Comparison of ENCODE assay signal across 1 cellular context in genomic region chr20:50044353-50044960, GRCh38.
A peak's percentile ranks its signal among the peaks of the same experiment; 100 is the strongest.
TF ChIP-seq lines count a peak whose summit lies in the region.

No MANE protein-coding gene starts in this region.

TF ChIP-seq in HepG2, 621 proteins besides CTCF, POLR2A, EP300 and RAD21 (continued from another document and continues in another):
- TF ChIP-seq FOXO4 (CRISPR knock-in tag; conservative IDR thresholded peaks at IDR 0.05) (no peak), ZNF503 (CRISPR knock-in tag; IDR thresholded peaks at IDR 0.05) (no peak), SPEN (CRISPR knock-in tag; IDR thresholded peaks at IDR 0.05; ENCODE audit: low read depth) (no peak), ZNF431 (CRISPR knock-in tag; IDR thresholded peaks at IDR 0.05; ENCODE audit: borderline replicate concordance, low read depth) (no peak), ZNF841 (CRISPR knock-in tag; IDR thresholded peaks at IDR 0.05; ENCODE audit: borderline replicate concordance) (no peak), ELK4 (CRISPR knock-in tag; IDR thresholded peaks at IDR 0.05; ENCODE audit: borderline replicate concordance) (no peak), NCOA1 (CRISPR knock-in tag; IDR thresholded peaks at IDR 0.05) (no peak), JUN (CRISPR knock-in tag; IDR thresholded peaks at IDR 0.05) (no peak), MTF2 (CRISPR knock-in tag; IDR thresholded peaks at IDR 0.05; ENCODE audit: borderline replicate concordance) (no peak), ZNF292 (CRISPR knock-in tag; IDR thresholded peaks at IDR 0.05; ENCODE audit: borderline replicate concordance, low read depth) (no peak), IRF2 (CRISPR knock-in tag; IDR thresholded peaks at IDR 0.05) (no peak), ZNF878 (CRISPR knock-in tag; IDR thresholded peaks at IDR 0.05) (no peak), ZFP1 (CRISPR knock-in tag; IDR thresholded peaks at IDR 0.05) (no peak), YY1 (IDR thresholded peaks at IDR 0.05; ENCODE audit: insufficient read depth, insufficient replicate concordance, low read depth, low read length) (no peak), HNRNPLL (IDR thresholded peaks at IDR 0.05; ENCODE audit: low read depth, low read length, poor library complexity, severe bottlenecking) (no peak), ZNF781 (CRISPR knock-in tag; IDR thresholded peaks at IDR 0.05; ENCODE audit: borderline replicate concordance, not compliant biosample characterization) (peak; percentile 37), KMT2B (CRISPR knock-in tag; IDR thresholded peaks at IDR 0.05) (no peak), ATAD3A (CRISPR knock-in tag; IDR thresholded peaks at IDR 0.05) (no peak), HMG20A (CRISPR knock-in tag; IDR thresholded peaks at IDR 0.05; ENCODE audit: borderline replicate concordance) (no peak), SRF (IDR thresholded peaks at IDR 0.05; ENCODE audit: low read depth, low read length) (no peak), ZNF275 (CRISPR knock-in tag; IDR thresholded peaks at IDR 0.05; ENCODE audit: borderline replicate concordance) (no peak), SIN3B (IDR thresholded peaks at IDR 0.05; ENCODE audit: low read length) (no peak), ZNF280B (CRISPR knock-in tag; IDR thresholded peaks at IDR 0.05; ENCODE audit: borderline replicate concordance) (no peak), ZNF547 (CRISPR knock-in tag; IDR thresholded peaks at IDR 0.05) (no peak), ZNF574 (CRISPR knock-in tag; IDR thresholded peaks at IDR 0.05) (no peak), KMT2A (CRISPR knock-in tag; IDR thresholded peaks at IDR 0.05) (0 out of 2 replicates have a peak, but pooled peaks have one; percentile 34), TGIF2 (CRISPR knock-in tag; IDR thresholded peaks at IDR 0.05) (no peak), ZMYM4 (CRISPR knock-in tag; IDR thresholded peaks at IDR 0.05) (no peak), ADNP (CRISPR knock-in tag; IDR thresholded peaks at IDR 0.05) (no peak), MAZ (IDR thresholded peaks at IDR 0.05; ENCODE audit: borderline replicate concordance, low read depth, low read length) (no peak), MAZ (CRISPR knock-in tag; IDR thresholded peaks at IDR 0.05; ENCODE audit: low read depth) (no peak), ZNF260 (CRISPR knock-in tag; IDR thresholded peaks at IDR 0.05; ENCODE audit: borderline replicate concordance, low read depth) (no peak), HOXD1 (CRISPR knock-in tag; IDR thresholded peaks at IDR 0.05) (peak; percentile 56; the same call in 1 of the 2 replicates), ZFP82 (CRISPR knock-in tag; IDR thresholded peaks at IDR 0.05; ENCODE audit: borderline replicate concordance) (no peak), RFX5 (IDR thresholded peaks at IDR 0.05; ENCODE audit: low read depth, low read length) (no peak), ZNF558 (CRISPR knock-in tag; IDR thresholded peaks at IDR 0.05; ENCODE audit: borderline replicate concordance) (no peak), ZBTB14 (CRISPR knock-in tag; IDR thresholded peaks at IDR 0.05) (no peak), MZF1 (CRISPR knock-in tag; IDR thresholded peaks at IDR 0.05; ENCODE audit: borderline replicate concordance) (no peak), NR2F1 (CRISPR knock-in tag; IDR thresholded peaks at IDR 0.05) (no peak), ZNF710 (CRISPR knock-in tag; IDR thresholded peaks at IDR 0.05; ENCODE audit: borderline replicate concordance) (no peak), ZNF318 (CRISPR knock-in tag; IDR thresholded peaks at IDR 0.05) (no peak)
